Comparison of ENCODE assay signal across 8 cellular contexts in genomic region chr17:76268015-76268749, GRCh38. TPM values are rescaled to one million over a fixed set of nuclear protein-coding genes. Genes with fewer than 3 reads are reported as not detected.
DNase-seq lines count a peak whose midpoint lies in the region; ATAC-seq and TF ChIP-seq lines count a peak whose summit lies in the region.

No MANE protein-coding gene starts in this region.

- H3K9me3 ChIP-seq in Caco-2 (no peaks in the 10 kb centered on the region), esophagus (ENCODE audit: control insufficient read depth in 2 of 2, insufficient read depth in 1 of 2, low read depth in 1 of 2, low read length in 1 of 2) (no peaks in the 10 kb centered on the region), testis (no peaks in the 10 kb centered on the region)

- peaks cover 76% of the 10 kb centered on the region for H3K36me3 Mint-ChIP-seq in Caco-2 (ENCODE audit: insufficient read depth, unreplicated experiment)
- H3K36me3 Mint-ChIP-seq in naive thymus-derived CD8-positive, alpha-beta T cell, result peaks cover 0 to 32% (median 7%) of the 10 kb centered on the region in 3 donors

- no peaks in the 10 kb centered on the region for H3K9me3 Mint-ChIP-seq in Caco-2 (ENCODE audit: unreplicated experiment)
- H3K9me3 Mint-ChIP-seq in naive thymus-derived CD8-positive, alpha-beta T cell, result no peaks in the 10 kb centered on the region

- CTCF ChIA-PET in Caco-2 (lab: Charles Lee), result interaction anchor here (0.6 to 2.7 kb wide), 4 partner anchors 12 to 504 kb away, joined by 3 to 11 read pairs (median 4); no protein-coding TSS in a partner anchor

- H3K4me1 ChIP-seq in Caco-2 (peaks cover 35% of the 10 kb centered on the region), esophagus (ENCODE audit: control insufficient read depth in 2 of 2, insufficient read depth in 2 of 2, low read length in 1 of 2) (peaks cover 3 to 27% of the 10 kb centered on the region in 2 donors), testis (peaks cover 36% of the 10 kb centered on the region)

- TF ChIP-seq CTCF in Caco-2 (IDR thresholded peaks at IDR 0.05; ENCODE audit: insufficient read depth in 1 of 2, low read depth in 1 of 2, low read length in 1 of 2, severe bottlenecking in 1 of 2, unreplicated experiment in 1 of 2) (no peak), testis (IDR thresholded peaks at IDR 0.05) (no peak)

- H3K4me1 Mint-ChIP-seq in Caco-2 (ENCODE audit: low read depth, unreplicated experiment), result peaks cover 12% of the 10 kb centered on the region
- peaks cover 30 to 74% (median 57%) of the 10 kb centered on the region in 4 donors for H3K4me1 Mint-ChIP-seq in naive thymus-derived CD8-positive, alpha-beta T cell

- 17 to 18% methylated on average over 9 of the region's 9 CpGs for WGBS in esophagus, 2 donors
- 51 to 53% methylated on average over 4 to 9 of the region's 9 CpGs for WGBS in testis, 2 donors

- peak overlapping the region; percentile 55 for H3K27ac Mint-ChIP-seq in Caco-2 (ENCODE audit: unreplicated experiment)
- peak overlapping the region; percentile 92 to 97 (median 96) for H3K27ac Mint-ChIP-seq in naive thymus-derived CD8-positive, alpha-beta T cell

- no peaks in the 10 kb centered on the region for H3K27me3 Mint-ChIP-seq in Caco-2 (ENCODE audit: insufficient read depth, unreplicated experiment)
- H3K27me3 Mint-ChIP-seq in naive thymus-derived CD8-positive, alpha-beta T cell, result no peaks in the 10 kb centered on the region

- no peak for TF ChIP-seq POLR2A in testis (IDR thresholded peaks at IDR 0.05)

- H3K27me3 ChIP-seq in Caco-2 (replicated peaks; ENCODE audit: control insufficient read depth, insufficient read depth, low read length), result no peaks in the 10 kb centered on the region
- H3K27me3 ChIP-seq in esophagus (ENCODE audit: control insufficient read depth in 1 of 2, insufficient read depth in 2 of 2, low read length in 2 of 2), result no peaks in the 10 kb centered on the region
- H3K27me3 ChIP-seq in testis, result no peaks in the 10 kb centered on the region

- peak overlapping the region; percentile 92 to 95 for H3K27ac ChIP-seq in esophagus (ENCODE audit: low read depth in 2 of 2, low read length in 1 of 2)
- H3K27ac ChIP-seq in testis, result peak overlapping the region; percentile 36 to 71

- H3K36me3 ChIP-seq in Caco-2 (ENCODE audit: control insufficient read depth, insufficient read depth, low read length) (peaks cover 3% of the 10 kb centered on the region), esophagus (ENCODE audit: control insufficient read depth in 2 of 2, insufficient read depth in 2 of 2, low read length in 1 of 2) (peaks cover 0 to 9% of the 10 kb centered on the region in 2 donors), testis (ENCODE audit: low read depth, missing control alignments) (no peaks in the 10 kb centered on the region)

- H3K4me3 Mint-ChIP-seq in Caco-2 (ENCODE audit: unreplicated experiment), result peak overlapping the region; percentile 31
- H3K4me3 Mint-ChIP-seq in naive thymus-derived CD8-positive, alpha-beta T cell, result peak overlapping the region; percentile 88 to 97 (median 92)

- no peak overlapping the region for H3K4me3 ChIP-seq in Caco-2 (ENCODE audit: low read depth, low read length)
- peak overlapping the region in 1 of 2 donors; percentile 27 for H3K4me3 ChIP-seq in esophagus (ENCODE audit: low read depth in 1 of 2, low read length in 2 of 2)
- H3K4me3 ChIP-seq in testis, result no peak overlapping the region

- TSS peak; percentile 33 for BruUV-seq in Caco-2 (replicated peaks; lab: Mats Ljungman, UMichigan)

- DNase-seq in Caco-2 (no peak), NCI-H1694 (lab: John Stamatoyannopoulos, UW) (peak; percentile 54), activated T-cell treated with anti-CD3 and anti-CD28 coated beads for 24 hours (ENCODE audit: low read depth) (peak; percentile 75), testis (peak; percentile 57), COR-L47 (lab: John Stamatoyannopoulos, UW) (no peak)
- DNase-seq in naive thymus-derived CD8-positive, alpha-beta T cell, result peak; percentile 48 to 79 (median 56)

- peak in 1 of 2 donors; percentile 1 for ATAC-seq in naive thymus-derived CD8-positive, alpha-beta T cell
- no peak for ATAC-seq in HG03439 (IDR thresholded peaks at IDR 0.05; ENCODE audit: unreplicated experiment)

- POLR2A ChIA-PET in Caco-2 (lab: Charles Lee), result interaction anchor here (1.5 kb wide), 1 partner anchor 9 kb away, joined by 4 read pairs; no protein-coding TSS in a partner anchor
- POLR2A ChIA-PET in naive thymus-derived CD8-positive, alpha-beta T cell (lab: Charles Lee), result interaction anchor here (0.6 to 27.3 kb wide), 18 partner anchors 11 to 194 kb away, joined by 3 to 923 read pairs (median 6); partner anchors contain the start of genes FOXJ1, RNF157 and UBALD2

- intact Hi-C loops in Caco-2 (cut with micrococcal nuclease; ENCODE audit: unreplicated experiment), result loop anchor here (10.0 kb wide), 1 partner anchor 163 kb away; the partner anchor contains the start of gene EXOC7
- intact Hi-C loops in testis (cut with DNase I; ENCODE audit: low total_unique reads), result no loop called here

RNA-seq across cellular contexts. Expression of gene UBALD2, which starts 3.0 kb away (rescaled TPM):
- total RNA-seq in Caco-2 (2022), result 50.0 and 51.6 TPM in 2 replicates
- polyA plus RNA-seq in esophagus, result 10 to 100 TPM; 35.4 to 49.7 TPM
- total RNA-seq in naive thymus-derived CD8-positive, alpha-beta T cell, result 100 to 1,000 TPM; 111 to 122 TPM
- polyA plus RNA-seq in naive thymus-derived CD8-positive, alpha-beta T cell, result 1 to 10 TPM; 6.6 to 9.7 (median 8.2) TPM
- 10 to 100 TPM; 13.6 to 16.7 TPM for total RNA-seq in testis
- 48.7 TPM for polyA plus RNA-seq in testis (ENCODE audit: insufficient read depth, low read depth, low replicate concordance)

RNA-seq across cellular contexts. Expression of gene RNF157, which starts 27.9 kb away (rescaled TPM):
- total RNA-seq in Caco-2 (2022) (25.9 and 29.3 TPM in 2 replicates), testis (100 to 1,000 TPM; 101 to 108 TPM)
- polyA plus RNA-seq in esophagus (under 1 TPM; 0.20 to 0.44 TPM), testis (ENCODE audit: insufficient read depth, low read depth, low replicate concordance) (98.8 TPM)
- 10 to 100 TPM; 46.1 to 46.4 TPM for total RNA-seq in naive thymus-derived CD8-positive, alpha-beta T cell
- polyA plus RNA-seq in naive thymus-derived CD8-positive, alpha-beta T cell, result 10 to 100 TPM in 2 of 3 donors, 1 to 10 TPM in 1; 4.9 to 29.4 (median 10.5) TPM

RNA-seq across cellular contexts. Expression of gene QRICH2, which starts 39.9 kb away (rescaled TPM):
- total RNA-seq in Caco-2 (2022), result 1.1 and 1.5 TPM in 2 replicates
- polyA plus RNA-seq in esophagus, result 1 to 10 TPM; 2.1 to 5.6 TPM
- 1 to 10 TPM; 6.5 to 8.3 TPM for total RNA-seq in naive thymus-derived CD8-positive, alpha-beta T cell
- polyA plus RNA-seq in naive thymus-derived CD8-positive, alpha-beta T cell, result under 1 TPM; 0.13 to 0.59 (median 0.23) TPM
- total RNA-seq in testis, result 10 to 100 TPM; 27.0 to 39.0 TPM
- 43.4 TPM for polyA plus RNA-seq in testis (ENCODE audit: insufficient read depth, low read depth, low replicate concordance)

Comparison
In these comparisons a context has a peak if more than half of its experiments do, and no peak if none do; other contexts are left out.
1. DNase-seq: peak in NCI-H1694 (single experiment), activated T-cell treated with anti-CD3 and anti-CD28 coated beads for 24 hours (single experiment), naive thymus-derived CD8-positive, alpha-beta T cell (10 of 10) and testis (single experiment); none in Caco-2 (0 of 2) and COR-L47 (single experiment).